ENCODE assay signal across 8 cellular contexts in the genomic region with DNA sequence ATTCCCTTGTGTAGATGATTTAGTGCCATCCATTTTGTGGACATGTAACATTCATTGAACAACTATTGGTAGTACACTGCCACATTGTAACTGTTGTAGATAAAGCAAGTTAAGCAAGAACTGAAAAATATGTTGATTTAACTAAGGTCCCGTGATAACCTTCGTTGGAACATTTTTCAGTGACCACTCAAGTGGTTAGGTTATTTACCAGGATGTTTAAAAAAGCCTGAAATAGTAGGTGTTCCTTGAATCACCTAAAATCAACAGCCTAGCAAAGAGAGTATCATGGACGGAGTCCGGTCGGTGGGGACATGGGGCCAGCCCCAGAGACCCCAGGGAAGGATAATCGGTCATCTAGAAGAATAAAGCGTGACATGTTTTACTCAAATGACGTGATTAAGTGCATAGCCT. TPM values are rescaled to one million over a fixed set of nuclear protein-coding genes. Genes with fewer than 3 reads are reported as not detected.
DNase-seq lines count a peak whose midpoint lies in the region; ATAC-seq, FAIRE-seq and TF ChIP-seq lines count a peak whose summit lies in the region.

No MANE protein-coding gene starts in this region.

- ATAC-seq in CD8-positive, alpha-beta T cell = no peak
- ATAC-seq in HG02840 (IDR thresholded peaks at IDR 0.05; ENCODE audit: low FRiP score, unreplicated experiment) = no peak
- ATAC-seq in HG03196 (IDR thresholded peaks at IDR 0.05; ENCODE audit: unreplicated experiment) = no peak

- H3K4me3 ChIP-seq in CD8-positive, alpha-beta T cell (ENCODE audit: low read depth, low read length) = peak overlapping the region; percentile 83
- peak overlapping the region; percentile 92 for H3K4me3 ChIP-seq in effector memory CD4-positive, alpha-beta T cell (ENCODE audit: insufficient read depth, low read depth, low read length, poor library complexity, severe bottlenecking)
- peak overlapping the region; percentile 93 to 95 for H3K4me3 ChIP-seq in neutrophil (ENCODE audit: low read depth in 1 of 2, low read length in 1 of 2)

- no peaks in the 10 kb centered on the region for H3K27me3 Mint-ChIP-seq in CD8-positive, alpha-beta T cell (ENCODE audit: low read depth)

- no peaks in the 10 kb centered on the region for H3K9me3 Mint-ChIP-seq in CD8-positive, alpha-beta T cell

- no peaks in the 10 kb centered on the region for H3K9me3 ChIP-seq in CD8-positive, alpha-beta T cell (ENCODE audit: low read length)
- H3K9me3 ChIP-seq in effector memory CD4-positive, alpha-beta T cell (ENCODE audit: control insufficient read depth, low read length) = no peaks in the 10 kb centered on the region
- H3K9me3 ChIP-seq in neutrophil = no peaks in the 10 kb centered on the region

- peaks cover 61% of the 10 kb centered on the region for H3K4me1 Mint-ChIP-seq in CD8-positive, alpha-beta T cell (ENCODE audit: low read depth)

- peak overlapping the region; percentile 99 for H3K4me3 Mint-ChIP-seq in CD8-positive, alpha-beta T cell

- peak overlapping the region; percentile 96 for H3K27ac Mint-ChIP-seq in CD8-positive, alpha-beta T cell

- no peak overlapping the region for H3K27ac ChIP-seq in CD8-positive, alpha-beta T cell (ENCODE audit: low read depth, low read length)
- peak overlapping the region; percentile 87 for H3K27ac ChIP-seq in effector memory CD4-positive, alpha-beta T cell (ENCODE audit: insufficient read depth, low read length, poor library complexity, severe bottlenecking)
- peak overlapping the region; percentile 85 for H3K27ac ChIP-seq in neutrophil

- H3K36me3 ChIP-seq in CD8-positive, alpha-beta T cell (ENCODE audit: insufficient read depth, low read length) = no peaks in the 10 kb centered on the region
- H3K36me3 ChIP-seq in effector memory CD4-positive, alpha-beta T cell (ENCODE audit: control insufficient read depth, insufficient read depth, low read length) = no peaks in the 10 kb centered on the region
- H3K36me3 ChIP-seq in neutrophil = no peaks in the 10 kb centered on the region

- CTCF ChIA-PET in CD8-positive, alpha-beta T cell (lab: Charles Lee) = interaction anchor here (2.8 to 5.0 kb wide), 2 partner anchors 62 to 196 kb away, joined by 22 to 52 read pairs; a partner anchor contains a TSS

- no peak for DNase-seq in CD8-positive, alpha-beta T cell
- DNase-seq in NCI-H69 (lab: John Stamatoyannopoulos, UW) (peak; percentile 23), frontal cortex (ENCODE audit: low spot score in 2 of 2) (no peak)
- no peak for DNase-seq in effector memory CD4-positive, alpha-beta T cell
- DNase-seq in activated CD4-positive, alpha-beta T cell treated with anti-CD3 and anti-CD28 coated beads for 48 hours = no peak

- H3K27me3 ChIP-seq in CD8-positive, alpha-beta T cell (ENCODE audit: insufficient read depth, low read length) = no peaks in the 10 kb centered on the region
- no peaks in the 10 kb centered on the region for H3K27me3 ChIP-seq in effector memory CD4-positive, alpha-beta T cell (replicated peaks; ENCODE audit: control insufficient read depth, insufficient read depth, low read length, poor library complexity, severe bottlenecking)
- no peaks in the 10 kb centered on the region for H3K27me3 ChIP-seq in neutrophil

- FAIRE-seq in frontal cortex (lab: Jason Lieb, UNC) = no peak

- peaks cover 14% of the 10 kb centered on the region for H3K36me3 Mint-ChIP-seq in CD8-positive, alpha-beta T cell

- peaks cover 52% of the 10 kb centered on the region for H3K4me1 ChIP-seq in CD8-positive, alpha-beta T cell (ENCODE audit: insufficient read depth, low read length)
- peaks cover 36% of the 10 kb centered on the region for H3K4me1 ChIP-seq in effector memory CD4-positive, alpha-beta T cell (ENCODE audit: control insufficient read depth, insufficient read depth, low read length, poor library complexity, severe bottlenecking)
- H3K4me1 ChIP-seq in neutrophil (ENCODE audit: control insufficient read depth in 1 of 2, insufficient read depth in 1 of 2, low read depth in 1 of 2, low read length in 1 of 2) = peaks cover 72 to 74% of the 10 kb centered on the region in 2 experiments

- intact Hi-C loops in CD8-positive, alpha-beta T cell (cut with DNase I, micrococcal nuclease) = loop anchor here (2.0 to 10.0 kb wide), 7 partner anchors 14 to 1780 kb away; a partner anchor contains a TSS

- no peak for TF ChIP-seq CTCF in CD8-positive, alpha-beta T cell (IDR thresholded peaks at IDR 0.05)
- no peak for TF ChIP-seq CTCF in neutrophil (IDR thresholded peaks at IDR 0.05)

- POLR2A ChIA-PET in CD8-positive, alpha-beta T cell (lab: Charles Lee) = interaction anchor here (0.9 to 6.3 kb wide), 8 partner anchors 9 to 1494 kb away, joined by 3 to 298 read pairs (median 18); a partner anchor contains a TSS

RNA-seq across cellular contexts. Expression of a gene that starts 2.6 kb away (rescaled TPM):
- total RNA-seq in CD8-positive, alpha-beta T cell = 100 to 1,000 TPM; 161 to 167 TPM
- total RNA-seq in frontal cortex = 116 TPM
